ENCODE assay signal across 14 cellular contexts in the genomic region with DNA sequence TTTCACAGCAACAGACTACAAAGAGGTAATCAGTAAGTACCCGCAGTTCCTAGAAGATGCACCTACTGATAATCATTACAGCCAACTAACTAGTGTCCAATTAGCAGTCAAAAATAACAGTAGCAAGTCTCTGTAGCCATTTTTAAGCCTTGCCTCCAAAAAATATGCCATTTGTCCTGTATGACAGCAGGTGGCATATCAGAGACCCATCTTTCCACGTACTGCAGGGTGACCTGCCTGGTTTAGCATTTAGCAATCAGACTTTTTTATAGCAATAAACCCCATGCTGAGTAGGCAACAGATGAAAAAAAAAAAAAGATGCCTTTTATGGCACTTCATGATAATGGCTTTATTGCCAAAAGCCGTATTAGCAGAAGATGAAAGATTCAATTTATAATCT.
"Had no signal": no experiment of that assay in that cellular context is flagged by ENCODE, and none has a peak within 500 bp of the region (broad histone marks: within the 10 kb centered on the region; RNA-seq: fewer than 3 reads in every experiment).

No MANE protein-coding gene starts in this region.

- H3K4me3 ChIP-seq: ascending aorta, breast epithelium, neural progenitor cell, pancreas, suprapubic skin had no signal

- H3K27ac ChIP-seq: ascending aorta, breast epithelium, neural progenitor cell, pancreas, suprapubic skin had no signal

- DNase-seq: activated CD4-positive, alpha-beta T cell treated with anti-CD3 and anti-CD28 coated beads, Interleukin-2, amount 50 U/mL, for 4 hours; activated CD4-positive, CD25-positive, alpha-beta regulatory T cell treated with anti-CD3 and anti-CD28 coated beads, Interleukin-2, amount 50 U/mL, for 72 hours; activated CD8-positive, alpha-beta memory T cell treated with anti-CD3 and anti-CD28 coated beads, Interleukin-2, amount 10 ng/mL, durations not matched to agents 7 days and 5 days; activated naive CD4-positive, alpha-beta T cell treated with anti-CD3 and anti-CD28 coated beads, Interleukin-2, amount 10 ng/mL, durations not matched to agents 7 days and 5 days; activated T-cell treated with anti-CD3 and anti-CD28 coated beads, Interleukin-2, amount 50 U/mL, for 1 hour; cerebellar nuclear complex; effector memory CD4-positive, alpha-beta T cell; foreskin fibroblast; hippocampal formation; pancreas had no signal

- H3K9me3 ChIP-seq: pancreas, suprapubic skin had no signal

- H3K4me1 ChIP-seq: ascending aorta, breast epithelium, neural progenitor cell, pancreas, suprapubic skin had no signal

- H3K36me3 ChIP-seq: ascending aorta, breast epithelium, neural progenitor cell, pancreas, suprapubic skin had no signal

- H3K4me2 ChIP-seq: neural progenitor cell had no signal

- H2AFZ ChIP-seq: neural progenitor cell had no signal

- H3K27me3 ChIP-seq: ascending aorta, neural progenitor cell had no signal
